Comparison of ENCODE assay signal across 31 cellular contexts in genomic region chr9:121172726-121173487, GRCh38. TPM values are rescaled to one million over a fixed set of nuclear protein-coding genes. Genes with fewer than 3 reads are reported as not detected.
DNase-seq lines count a peak whose midpoint lies in the region; ATAC-seq lines count a peak whose summit lies in the region.
"Had no signal": no experiment of that assay in that cellular context is flagged by ENCODE, and none has a peak within 500 bp of the region (broad histone marks: within the 10 kb centered on the region; RNA-seq: fewer than 3 reads in every experiment).

No MANE protein-coding gene starts in this region.

- no peaks in the 10 kb centered on the region for H3K27me3 ChIP-seq in CD4-positive, alpha-beta memory T cell (ENCODE audit: insufficient read depth, low read length)
- H3K27me3 ChIP-seq: breast epithelium, left lung, neutrophil, stomach, uterus had no signal

- no peaks in the 10 kb centered on the region for H3K9me3 ChIP-seq in CD4-positive, alpha-beta memory T cell (ENCODE audit: control insufficient read depth in 1 of 2, low read length in 2 of 2)
- H3K9me3 ChIP-seq: breast epithelium, left lung, neutrophil, stomach, uterus had no signal

- no peaks in the 10 kb centered on the region for H3K27me3 Mint-ChIP-seq in activated CD4-positive, alpha-beta memory T cell treated with anti-CD3 and anti-CD28 coated beads for 36 hours
- H3K27me3 Mint-ChIP-seq in activated CD4-positive, alpha-beta memory T cell treated with anti-CD3 and anti-CD28 coated beads, Interleukin-2, amount 10 ng/mL, durations not matched to agents 7 days and 5 days = no peaks in the 10 kb centered on the region
- H3K27me3 Mint-ChIP-seq in CD4-positive, alpha-beta memory T cell = no peaks in the 10 kb centered on the region
- no peaks in the 10 kb centered on the region for H3K27me3 Mint-ChIP-seq in activated T-helper 17 cell treated with anti-CD3 and anti-CD28 coated beads, Interleukin-2, amount 50 U/mL, for 72 hours

- H3K4me1 Mint-ChIP-seq in activated CD4-positive, alpha-beta memory T cell treated with anti-CD3 and anti-CD28 coated beads for 36 hours (ENCODE audit: low read depth) = peaks cover 15% of the 10 kb centered on the region
- H3K4me1 Mint-ChIP-seq in activated CD4-positive, alpha-beta memory T cell treated with anti-CD3 and anti-CD28 coated beads, Interleukin-2, amount 10 ng/mL, durations not matched to agents 7 days and 5 days = peaks cover 6% of the 10 kb centered on the region
- peaks cover 12 to 16% (median 15%) of the 10 kb centered on the region in 4 donors for H3K4me1 Mint-ChIP-seq in CD4-positive, alpha-beta memory T cell
- H3K4me1 Mint-ChIP-seq in activated T-helper 17 cell treated with anti-CD3 and anti-CD28 coated beads, Interleukin-2, amount 50 U/mL, for 72 hours = peaks cover 7% of the 10 kb centered on the region
- H3K4me1 Mint-ChIP-seq: CD14-positive monocyte had no signal

- CTCF ChIA-PET in activated CD4-positive, alpha-beta memory T cell treated with anti-CD3 and anti-CD28 coated beads for 36 hours (lab: Charles Lee) = interaction anchor here (1.0 to 1.4 kb wide), 5 partner anchors 11 to 147 kb away, joined by 3 to 5 read pairs (median 4); no protein-coding TSS in a partner anchor
- CTCF ChIA-PET in activated CD4-positive, alpha-beta memory T cell treated with anti-CD3 and anti-CD28 coated beads, Interleukin-2, amount 10 ng/mL, durations not matched to agents 7 days and 5 days (lab: Charles Lee) = no interaction called here
- CTCF ChIA-PET in CD4-positive, alpha-beta memory T cell (lab: Charles Lee; ENCODE audit: partially characterized antibody) = interaction anchor here (0.8 to 2.0 kb wide), 5 partner anchors 13 to 348 kb away, joined by 3 to 7 read pairs (median 4); no protein-coding TSS in a partner anchor

- H3K4me3 ChIP-seq in CD4-positive, alpha-beta memory T cell (ENCODE audit: low read length in 2 of 2) = no peak overlapping the region
- H3K4me3 ChIP-seq: breast epithelium, left lung, stomach, uterus had no signal

- H3K36me3 ChIP-seq in CD4-positive, alpha-beta memory T cell (ENCODE audit: insufficient read depth, low read length) = peaks cover 67% of the 10 kb centered on the region
- H3K36me3 ChIP-seq: breast epithelium, uterus had no signal

- H3K36me3 Mint-ChIP-seq in activated CD4-positive, alpha-beta memory T cell treated with anti-CD3 and anti-CD28 coated beads for 36 hours = peaks cover 61% of the 10 kb centered on the region
- H3K36me3 Mint-ChIP-seq in activated CD4-positive, alpha-beta memory T cell treated with anti-CD3 and anti-CD28 coated beads, Interleukin-2, amount 10 ng/mL, durations not matched to agents 7 days and 5 days (ENCODE audit: low read depth) = peaks cover 92% of the 10 kb centered on the region
- peaks cover 58 to 90% of the 10 kb centered on the region in 2 donors for H3K36me3 Mint-ChIP-seq in CD4-positive, alpha-beta memory T cell
- H3K36me3 Mint-ChIP-seq in activated T-helper 17 cell treated with anti-CD3 and anti-CD28 coated beads, Interleukin-2, amount 50 U/mL, for 72 hours (ENCODE audit: low read depth) = peaks cover 100% of the 10 kb centered on the region

- H3K27ac Mint-ChIP-seq in activated CD4-positive, alpha-beta memory T cell treated with anti-CD3 and anti-CD28 coated beads for 36 hours = peak overlapping the region; percentile 70
- no peak overlapping the region for H3K27ac Mint-ChIP-seq in activated CD4-positive, alpha-beta memory T cell treated with anti-CD3 and anti-CD28 coated beads, Interleukin-2, amount 10 ng/mL, durations not matched to agents 7 days and 5 days
- H3K27ac Mint-ChIP-seq in CD4-positive, alpha-beta memory T cell = peak overlapping the region in 5 of 7 donors; percentile 1 to 48 (median 44)
- H3K27ac Mint-ChIP-seq in activated T-helper 17 cell treated with anti-CD3 and anti-CD28 coated beads, Interleukin-2, amount 50 U/mL, for 72 hours = peak overlapping the region; percentile 41

- H3K9me3 Mint-ChIP-seq in activated CD4-positive, alpha-beta memory T cell treated with anti-CD3 and anti-CD28 coated beads for 36 hours = no peaks in the 10 kb centered on the region
- H3K9me3 Mint-ChIP-seq in activated CD4-positive, alpha-beta memory T cell treated with anti-CD3 and anti-CD28 coated beads, Interleukin-2, amount 10 ng/mL, durations not matched to agents 7 days and 5 days = no peaks in the 10 kb centered on the region
- no peaks in the 10 kb centered on the region for H3K9me3 Mint-ChIP-seq in CD4-positive, alpha-beta memory T cell
- H3K9me3 Mint-ChIP-seq in activated T-helper 17 cell treated with anti-CD3 and anti-CD28 coated beads, Interleukin-2, amount 50 U/mL, for 72 hours = no peaks in the 10 kb centered on the region
- H3K9me3 Mint-ChIP-seq: CD14-positive monocyte had no signal

- no peak for ATAC-seq in activated T-helper 17 cell treated with anti-CD3 and anti-CD28 coated beads, Interleukin-2, amount 50 U/mL, for 72 hours (replicated peaks)
- ATAC-seq in esophagus mucosa = peak; percentile 79
- ATAC-seq in HG03565 (IDR thresholded peaks at IDR 0.05; ENCODE audit: unreplicated experiment) = no peak
- ATAC-seq: left lung, right cardiac atrium had no signal

- DNase-seq in activated CD4-positive, alpha-beta memory T cell treated with anti-CD3 and anti-CD28 coated beads for 36 hours = no peak
- no peak for DNase-seq in activated CD4-positive, alpha-beta memory T cell treated with anti-CD3 and anti-CD28 coated beads, Interleukin-2, amount 10 ng/mL, durations not matched to agents 7 days and 5 days
- DNase-seq in CD4-positive, alpha-beta memory T cell = no peak
- DNase-seq in GOT3 (lab: John Stamatoyannopoulos, UW) (no peak), NCI-H2081 (lab: John Stamatoyannopoulos, UW) (no peak)
- DNase-seq: 8988T; activated CD4-positive, alpha-beta T cell treated with anti-CD3 and anti-CD28 coated beads, Interleukin-2, amount 50 U/mL, for 4 hours; activated CD4-positive, CD25-positive, alpha-beta regulatory T cell; activated gamma-delta T cell; anterior cingulate cortex; glutamatergic neuron; islet precursor cell; mesenchymal stem cell; MM.1S; NCI-H1930; NCI-H524 treated with DMSO at 0.1 percent for 48 hours; OCI-M1; right cardiac atrium; stimulated activated CD4-positive, alpha-beta T cell treated with anti-CD3 and anti-CD28 coated beads, Interleukin-1b, Interleukin-23, amount 100 ng/mL, for 48 hours; stomach; T-helper 1 cell; uterus had no signal

- intact Hi-C loops in activated CD4-positive, alpha-beta memory T cell treated with anti-CD3 and anti-CD28 coated beads for 36 hours (cut with micrococcal nuclease) = no loop called here
- intact Hi-C loops in CD4-positive, alpha-beta memory T cell (cut with micrococcal nuclease) = no loop called here

- H3K27ac ChIP-seq in CD4-positive, alpha-beta memory T cell (ENCODE audit: low read depth, low read length) = no peak overlapping the region
- H3K27ac ChIP-seq: breast epithelium, epithelial cell of prostate, KMS-11, left lung, neutrophil, stomach, uterus had no signal

- H3K4me3 Mint-ChIP-seq in activated CD4-positive, alpha-beta memory T cell treated with anti-CD3 and anti-CD28 coated beads for 36 hours = no peak overlapping the region
- H3K4me3 Mint-ChIP-seq in activated CD4-positive, alpha-beta memory T cell treated with anti-CD3 and anti-CD28 coated beads, Interleukin-2, amount 10 ng/mL, durations not matched to agents 7 days and 5 days = no peak overlapping the region
- H3K4me3 Mint-ChIP-seq in CD4-positive, alpha-beta memory T cell = no peak overlapping the region
- no peak overlapping the region for H3K4me3 Mint-ChIP-seq in activated T-helper 17 cell treated with anti-CD3 and anti-CD28 coated beads, Interleukin-2, amount 50 U/mL, for 72 hours
- H3K4me3 Mint-ChIP-seq: CD14-positive monocyte had no signal

- POLR2A ChIA-PET in activated CD4-positive, alpha-beta memory T cell treated with anti-CD3 and anti-CD28 coated beads for 36 hours (lab: Charles Lee) = no interaction called here
- POLR2A ChIA-PET in activated CD4-positive, alpha-beta memory T cell treated with anti-CD3 and anti-CD28 coated beads, Interleukin-2, amount 10 ng/mL, durations not matched to agents 7 days and 5 days (lab: Charles Lee) = interaction anchor here (1.1 to 2.4 kb wide), 3 partner anchors 9 to 51 kb away, joined by 3 to 8 read pairs (median 4); no protein-coding TSS in a partner anchor
- POLR2A ChIA-PET in CD4-positive, alpha-beta memory T cell (lab: Charles Lee; ENCODE audit: partially characterized antibody) = interaction anchor here (1.0 to 1.4 kb wide), 3 partner anchors 9 to 39 kb away, joined by 3 read pairs; no protein-coding TSS in a partner anchor

- H3K4me1 ChIP-seq in CD4-positive, alpha-beta memory T cell (ENCODE audit: insufficient read depth, low read length) = peaks cover 15% of the 10 kb centered on the region
- H3K4me1 ChIP-seq: breast epithelium, uterus had no signal

RNA-seq across cellular contexts. Expression of gene RAB14, which starts 28.8 kb away (rescaled TPM):
- total RNA-seq in activated CD4-positive, alpha-beta memory T cell treated with anti-CD3 and anti-CD28 coated beads for 36 hours = 10 to 100 TPM; 58.2 to 58.5 TPM
- 10 to 100 TPM; 65.8 to 68.1 TPM for total RNA-seq in activated CD4-positive, alpha-beta memory T cell treated with anti-CD3 and anti-CD28 coated beads, Interleukin-2, amount 10 ng/mL, durations not matched to agents 7 days and 5 days
- 10 to 100 TPM; 65.5 to 68.1 TPM for total RNA-seq in CD4-positive, alpha-beta memory T cell
- 10 to 100 TPM; 34.8 to 54.0 TPM for polyA plus RNA-seq in CD4-positive, alpha-beta memory T cell
- total RNA-seq in activated T-helper 17 cell treated with anti-CD3 and anti-CD28 coated beads, Interleukin-2, amount 50 U/mL, for 72 hours = 10 to 100 TPM; 45.4 to 66.4 TPM
- total RNA-seq in esophagus mucosa = 87.2 TPM
